26 cellular contexts compared by ENCODE assay signal in the genomic region with DNA sequence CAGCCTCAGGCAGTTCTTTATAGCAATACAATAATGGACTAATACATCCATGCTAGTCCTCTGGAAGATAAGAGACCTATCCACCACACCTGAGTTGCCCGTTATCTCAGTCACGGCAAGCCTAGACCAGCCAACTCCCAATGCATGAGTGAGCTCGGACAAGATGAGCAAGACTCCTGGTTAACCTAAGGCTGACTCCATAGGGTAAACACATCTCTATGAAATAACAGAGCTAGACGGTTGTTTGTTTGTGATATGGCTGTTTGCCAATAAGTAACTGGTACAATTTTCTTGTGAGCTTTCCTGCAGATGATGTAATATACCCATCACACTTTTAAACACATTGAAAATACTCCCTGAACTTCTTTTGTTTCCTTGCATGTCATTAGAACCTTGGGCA.
"Had no signal": no experiment of that assay in that cellular context is flagged by ENCODE, and none has a peak within 500 bp of the region (broad histone marks: within the 10 kb centered on the region; RNA-seq: fewer than 3 reads in every experiment).

No MANE protein-coding gene starts in this region.

- DNase-seq: activated CD4-positive, alpha-beta memory T cell treated with anti-CD3 and anti-CD28 coated beads for 36 hours; activated CD4-positive, alpha-beta T cell treated with anti-CD3 and anti-CD28 coated beads for 36 hours; activated CD4-positive, alpha-beta T cell treated with anti-CD3 and anti-CD28 coated beads, Interleukin-2, amount 10 ng/mL, durations not matched to agents 24 days and 14 days; activated CD4-positive, CD25-positive, alpha-beta regulatory T cell; activated CD4-positive, CD25-positive, alpha-beta regulatory T cell treated with anti-CD3 and anti-CD28 coated beads, Interleukin-2, amount 50 U/mL, for 72 hours; activated CD8-positive, alpha-beta memory T cell treated with anti-CD3 and anti-CD28 coated beads, Interleukin-2, amount 10 ng/mL, durations not matched to agents 7 days and 5 days; activated CD8-positive, alpha-beta memory T cell treated with anti-CD3 and anti-CD28 coated beads, Interleukin-2, amount 50 U/mL, for 4 hours; activated CD8-positive, alpha-beta T cell treated with anti-CD3 and anti-CD28 coated beads, Interleukin-2, amount 10 ng/mL, durations not matched to agents 7 days and 5 days; activated effector memory CD4-positive, alpha-beta T cell treated with anti-CD3 and anti-CD28 coated beads, Interleukin-2, amount 50 U/mL, for 16 hours; activated naive CD4-positive, alpha-beta T cell treated with anti-CD3 and anti-CD28 coated beads for 36 hours; activated naive CD8-positive, alpha-beta T cell treated with anti-CD3 and anti-CD28 coated beads, Interleukin-2, amount 10 ng/mL, durations not matched to agents 7 days and 5 days; activated T-cell treated with anti-CD3 and anti-CD28 coated beads, Interleukin-2, amount 50 U/mL, for 1 hour; activated T-cell treated with anti-CD3 and anti-CD28 coated beads, Interleukin-2, amount 50 U/mL, for 48 hours; dorsolateral prefrontal cortex; effector memory CD4-positive, alpha-beta T cell; endodermal cell; esophagus squamous epithelium; foreskin melanocyte; heart right ventricle; T-helper 2 cell had no signal

- H3K27me3 ChIP-seq: ascending aorta, breast epithelium, dorsolateral prefrontal cortex, esophagus squamous epithelium, gastroesophageal sphincter, heart right ventricle, hepatocyte had no signal

- H3K4me2 ChIP-seq: hepatocyte had no signal

- H3K4me3 ChIP-seq: ascending aorta, breast epithelium, coronary artery, dorsolateral prefrontal cortex, esophagus squamous epithelium, gastroesophageal sphincter, heart right ventricle, hepatocyte had no signal

- H3K27ac ChIP-seq: ascending aorta, breast epithelium, coronary artery, dorsolateral prefrontal cortex, esophagus squamous epithelium, gastroesophageal sphincter, heart right ventricle, hepatocyte had no signal

- H3K36me3 ChIP-seq: ascending aorta, breast epithelium, esophagus squamous epithelium, gastroesophageal sphincter, heart right ventricle had no signal

- H2AFZ ChIP-seq: hepatocyte had no signal

- H3K4me1 ChIP-seq: ascending aorta, breast epithelium, esophagus squamous epithelium, gastroesophageal sphincter, heart right ventricle had no signal

- ATAC-seq: activated CD4-positive, alpha-beta T cell treated with anti-CD3 and anti-CD28 coated beads for 36 hours; activated CD8-positive, alpha-beta memory T cell treated with anti-CD3 and anti-CD28 coated beads, Interleukin-2, amount 10 ng/mL, durations not matched to agents 7 days and 5 days; activated CD8-positive, alpha-beta T cell treated with anti-CD3 and anti-CD28 coated beads, Interleukin-2, amount 10 ng/mL, durations not matched to agents 7 days and 5 days; activated naive CD4-positive, alpha-beta T cell treated with anti-CD3 and anti-CD28 coated beads, Interleukin-2, amount 50 U/mL, for 72 hours; gastroesophageal sphincter; heart right ventricle had no signal
